Comparison of ENCODE assay signal across 28 cellular contexts in genomic region chr7:66036382-66036781, GRCh38.
"Had no signal": no experiment of that assay in that cellular context is flagged by ENCODE, and none has a peak within 500 bp of the region (broad histone marks: within the 10 kb centered on the region; RNA-seq: fewer than 3 reads in every experiment).

No MANE protein-coding gene starts in this region.

- H3K27me3 Mint-ChIP-seq: stimulated activated memory B cell treated with anti-CD40 and anti-IgM and Interleukin-4, amounts not matched to agents 10 μg/mL and 1 μg/mL and 100 μg/mL, for 72 hours; stimulated activated naive CD8-positive, alpha-beta T cell treated with anti-CD3 and anti-CD28 coated beads, Interleukin-15, amount 100 ng/mL, for 72 hours had no signal

- H3K4me1 ChIP-seq: heart left ventricle, neural progenitor cell, parathyroid adenoma, psoas muscle, transverse colon, uterus had no signal

- H3K9ac ChIP-seq: neural progenitor cell, parathyroid adenoma had no signal

- H3K9me3 Mint-ChIP-seq: immature natural killer cell; mesothelial cell of epicardium; naive B cell; natural killer cell; nephron progenitor cell; neural progenitor cell; stimulated activated memory B cell treated with anti-CD40 and anti-IgM and Interleukin-4, amounts not matched to agents 10 μg/mL and 1 μg/mL and 100 μg/mL, for 72 hours; stimulated activated naive CD8-positive, alpha-beta T cell treated with anti-CD3 and anti-CD28 coated beads, Interleukin-15, amount 100 ng/mL, for 72 hours had no signal

- H3K36me3 Mint-ChIP-seq: immature natural killer cell; mesothelial cell of epicardium; naive B cell; natural killer cell; neural progenitor cell; stimulated activated memory B cell treated with anti-CD40 and anti-IgM and Interleukin-4, amounts not matched to agents 10 μg/mL and 1 μg/mL and 100 μg/mL, for 72 hours had no signal

- H3K27ac Mint-ChIP-seq: immature natural killer cell; mesothelial cell of epicardium; natural killer cell; nephron progenitor cell; neural progenitor cell; stimulated activated memory B cell treated with anti-CD40 and anti-IgM and Interleukin-4, amounts not matched to agents 10 μg/mL and 1 μg/mL and 100 μg/mL, for 72 hours; stimulated activated naive CD8-positive, alpha-beta T cell treated with anti-CD3 and anti-CD28 coated beads, Interleukin-15, amount 100 ng/mL, for 72 hours had no signal

- H3K4me2 ChIP-seq: neural progenitor cell had no signal

- DNase-seq: heart left ventricle; hypothalamus; immature natural killer cell; kidney; left colon; left ventricle myocardium superior; mesendoderm; naive B cell; natural killer cell; nephron progenitor cell; occipital lobe; psoas muscle; stimulated activated CD4-positive, alpha-beta T cell treated with anti-CD3 and anti-CD28 coated beads, Interleukin-4, amount 100 ng/mL, for 4 hours; stimulated activated CD8-positive, alpha-beta memory T cell treated with anti-CD3 and anti-CD28 coated beads, Interleukin-4, amount 100 ng/mL, for 48 hours; stimulated activated naive CD4-positive, alpha-beta T cell treated with Interleukin-2 at 50 U/mL for 16 hours; stimulated activated naive CD8-positive, alpha-beta T cell treated with anti-CD3 and anti-CD28 coated beads, Interleukin-15, amount 100 ng/mL, for 72 hours; substantia nigra; transverse colon; uterus had no signal

- H3K4me1 Mint-ChIP-seq: mesothelial cell of epicardium; naive B cell; stimulated activated memory B cell treated with anti-CD40 and anti-IgM and Interleukin-4, amounts not matched to agents 10 μg/mL and 1 μg/mL and 100 μg/mL, for 72 hours had no signal

- ATAC-seq: heart left ventricle; left colon; left ventricle myocardium superior; natural killer cell; psoas muscle; sciatic nerve; stimulated activated memory B cell treated with anti-CD40 and anti-IgM and Interleukin-4, amounts not matched to agents 10 μg/mL and 1 μg/mL and 100 μg/mL, for 72 hours; stimulated activated naive CD8-positive, alpha-beta T cell treated with anti-CD3 and anti-CD28 coated beads, Interleukin-15, amount 100 ng/mL, for 72 hours had no signal

- H3K27me3 ChIP-seq: heart left ventricle, neural progenitor cell, neutrophil, transverse colon, uterus had no signal

- H3K4me3 Mint-ChIP-seq: immature natural killer cell; mesothelial cell of epicardium; naive B cell; natural killer cell; nephron progenitor cell; neural progenitor cell; stimulated activated memory B cell treated with anti-CD40 and anti-IgM and Interleukin-4, amounts not matched to agents 10 μg/mL and 1 μg/mL and 100 μg/mL, for 72 hours; stimulated activated naive CD8-positive, alpha-beta T cell treated with anti-CD3 and anti-CD28 coated beads, Interleukin-15, amount 100 ng/mL, for 72 hours had no signal

- H3K27ac ChIP-seq: heart left ventricle, neural progenitor cell, neutrophil, parathyroid adenoma, psoas muscle, skin epidermis, transverse colon, uterus had no signal

- H3K36me3 ChIP-seq: heart left ventricle, neural progenitor cell, neutrophil, transverse colon, uterus had no signal

- FAIRE-seq: islet of Langerhans, kidney had no signal

- H3K9me3 ChIP-seq: heart left ventricle, neutrophil, psoas muscle, transverse colon, uterus had no signal

- H3K4me3 ChIP-seq: heart left ventricle, lung, neural progenitor cell, psoas muscle, skin epidermis, transverse colon, uterus had no signal
